Comparison of ENCODE assay signal across 27 cellular contexts in the genomic region with DNA sequence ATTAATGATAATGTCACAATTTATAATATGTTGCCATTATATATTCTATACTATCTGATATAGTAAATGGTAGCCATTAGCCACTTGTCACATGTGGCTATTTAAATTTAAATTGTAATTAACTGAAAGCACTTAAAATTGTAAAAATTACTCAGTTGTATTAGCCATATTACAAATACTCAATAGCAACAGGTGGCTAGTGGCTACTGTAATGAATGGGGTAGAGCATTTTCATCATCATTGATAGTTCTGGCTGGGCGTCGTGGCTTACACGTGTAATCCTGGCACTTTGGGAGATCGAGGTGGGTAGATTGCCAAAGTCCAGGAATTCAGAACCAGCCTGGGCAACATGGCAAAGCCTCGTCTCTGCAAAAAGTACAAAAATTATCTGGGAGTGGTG. TPM values are rescaled to one million over a fixed set of nuclear protein-coding genes. Genes with fewer than 3 reads are reported as not detected.
A peak's percentile ranks its signal among the peaks of the same experiment; 100 is the strongest.
DNase-seq lines count a peak whose midpoint lies in the region; ATAC-seq, FAIRE-seq and TF ChIP-seq lines count a peak whose summit lies in the region.
"Had no signal": no experiment of that assay in that cellular context is flagged by ENCODE, and none has a peak within 500 bp of the region (broad histone marks: within the 10 kb centered on the region; RNA-seq: fewer than 3 reads in every experiment).

No MANE protein-coding gene starts in this region.

- peaks cover 0 to 7% of the 10 kb centered on the region in 2 experiments for H3K36me3 ChIP-seq in endothelial cell of umbilical vein (ENCODE audit: control insufficient read depth in 2 of 2, extremely low read depth in 1 of 2, insufficient read depth in 2 of 2, low read length in 2 of 2)

- no peaks in the 10 kb centered on the region for H3K9me3 Mint-ChIP-seq in stimulated activated naive CD8-positive, alpha-beta T cell treated with anti-CD3 and anti-CD28 coated beads, Interleukin-15, amount 100 ng/mL, for 72 hours
- no peaks in the 10 kb centered on the region for H3K9me3 Mint-ChIP-seq in neural crest cell
- no peaks in the 10 kb centered on the region for H3K9me3 Mint-ChIP-seq in immature natural killer cell
- H3K9me3 Mint-ChIP-seq: CD4-positive, alpha-beta T cell; CD8-positive, alpha-beta memory T cell; GM23338; H9; HFFc6 had no signal

- H3K4me1 ChIP-seq in endothelial cell of umbilical vein (ENCODE audit: control insufficient read depth, extremely low read depth, insufficient read depth, low read length), result no peaks in the 10 kb centered on the region
- H3K4me1 ChIP-seq: A549; BE2C; BLaER1 treated with 17β-estradiol and CSF1 and Interleukin-3, amounts not matched to agents 10 nM and 100 nM had no signal

- peak overlapping the region; percentile 46 to 67 for H3K27ac Mint-ChIP-seq in stimulated activated naive CD8-positive, alpha-beta T cell treated with anti-CD3 and anti-CD28 coated beads, Interleukin-15, amount 100 ng/mL, for 72 hours
- H3K27ac Mint-ChIP-seq in neural crest cell (ENCODE audit: unreplicated experiment) (peak overlapping the region; percentile 62), immature natural killer cell (peak overlapping the region in 1 of 6 donors; percentile 7)
- H3K27ac Mint-ChIP-seq: CD4-positive, alpha-beta T cell; GM23338; HFFc6 had no signal

- BruUV-seq in endothelial cell of umbilical vein (replicated peaks; lab: Mats Ljungman, UMichigan), result no TSS peak

- H3K36me3 Mint-ChIP-seq in neural crest cell (ENCODE audit: low read depth) (peaks cover 11% of the 10 kb centered on the region), immature natural killer cell (peaks cover 17 to 31% (median 28%) of the 10 kb centered on the region in 3 donors)

- H3K27ac ChIP-seq in endothelial cell of umbilical vein (ENCODE audit: insufficient read depth, low read depth, low read length), result no peak overlapping the region
- H3K27ac ChIP-seq: A549; BLaER1 treated with 17β-estradiol and CSF1 and Interleukin-3, amounts not matched to agents 10 nM and 100 nM had no signal

- TF ChIP-seq POLR2A in endothelial cell of umbilical vein (IDR thresholded peaks at IDR 0.05; ENCODE audit: low read depth, low read length), result no peak

- no peaks in the 10 kb centered on the region for H3K27me3 ChIP-seq in endothelial cell of umbilical vein (ENCODE audit: control insufficient read depth in 2 of 2, insufficient read depth in 2 of 2, low read length in 2 of 2)
- H3K27me3 ChIP-seq: BE2C; BLaER1 treated with 17β-estradiol and CSF1 and Interleukin-3, amounts not matched to agents 10 nM and 100 nM had no signal

- H3K9me1 ChIP-seq in endothelial cell of umbilical vein (replicated peaks; ENCODE audit: control insufficient read depth, extremely low read depth, insufficient read depth, low read length), result no peaks in the 10 kb centered on the region

- no peaks in the 10 kb centered on the region for H3K9me3 ChIP-seq in endothelial cell of umbilical vein (replicated peaks; ENCODE audit: control insufficient read depth, insufficient read depth, low read length)
- H3K9me3 ChIP-seq: A549, BE2C had no signal

- H3K27me3 Mint-ChIP-seq in stimulated activated naive CD8-positive, alpha-beta T cell treated with anti-CD3 and anti-CD28 coated beads, Interleukin-15, amount 100 ng/mL, for 72 hours, result no peaks in the 10 kb centered on the region
- H3K27me3 Mint-ChIP-seq in neural crest cell (ENCODE audit: low read depth) (no peaks in the 10 kb centered on the region), immature natural killer cell (ENCODE audit: low read depth in 3 of 3) (no peaks in the 10 kb centered on the region)
- H3K27me3 Mint-ChIP-seq: CD4-positive, alpha-beta T cell; CD8-positive, alpha-beta memory T cell had no signal

- CTCF ChIA-PET in endothelial cell of umbilical vein (lab: Charles Lee), result no interaction called here

- TF ChIP-seq CTCF in endothelial cell of umbilical vein (IDR thresholded peaks at IDR 0.05; ENCODE audit: extremely low read depth in 1 of 2, insufficient read depth in 1 of 2, low read depth in 1 of 2, low read length in 2 of 2) (no peak), neural crest cell (conservative IDR thresholded peaks at IDR 0.05) (no peak)

- peak; percentile 56 for FAIRE-seq in endothelial cell of umbilical vein (lab: Jason Lieb, UNC)
- FAIRE-seq: A549, D721Med, GM12878 had no signal

- H3K4me1 Mint-ChIP-seq in stimulated activated naive CD8-positive, alpha-beta T cell treated with anti-CD3 and anti-CD28 coated beads, Interleukin-15, amount 100 ng/mL, for 72 hours, result peaks cover 23% of the 10 kb centered on the region
- peaks cover 7% of the 10 kb centered on the region for H3K4me1 Mint-ChIP-seq in neural crest cell
- H3K4me1 Mint-ChIP-seq in immature natural killer cell, result peaks cover 35 to 44% of the 10 kb centered on the region in 2 donors

- ATAC-seq in stimulated activated naive CD8-positive, alpha-beta T cell treated with anti-CD3 and anti-CD28 coated beads, Interleukin-15, amount 100 ng/mL, for 72 hours, result no peak
- no peak for ATAC-seq in stimulated activated naive CD8-positive, alpha-beta T cell treated with anti-CD3 and anti-CD28 coated beads, Interleukin-15, Interleukin-2, amounts not matched to agents 100 U/mL and 50 U/mL, for 24 hours
- no peak for ATAC-seq in GM18909 (IDR thresholded peaks at IDR 0.05; ENCODE audit: poor library complexity, unreplicated experiment)
- ATAC-seq: A549, GM12878, GM23338, HCT116 had no signal

- intact Hi-C loops in endothelial cell of umbilical vein (cut with micrococcal nuclease), result no loop called here

- dilution Hi-C loops in endothelial cell of umbilical vein (cut with MboI; ENCODE audit: extremely low pct_ligation_motif_present, low sequenced_read_pairs), result no loop called here

- H4K20me1 ChIP-seq in endothelial cell of umbilical vein (replicated peaks; ENCODE audit: control insufficient read depth, extremely low read depth, insufficient read depth, low read length), result no peaks in the 10 kb centered on the region
- H4K20me1 ChIP-seq: BLaER1 treated with 17β-estradiol and CSF1 and Interleukin-3, amounts not matched to agents 10 nM and 100 nM had no signal

- H3K4me3 Mint-ChIP-seq in stimulated activated naive CD8-positive, alpha-beta T cell treated with anti-CD3 and anti-CD28 coated beads, Interleukin-15, amount 100 ng/mL, for 72 hours, result no peak overlapping the region
- H3K4me3 Mint-ChIP-seq in neural crest cell (no peak overlapping the region), immature natural killer cell (no peak overlapping the region)
- H3K4me3 Mint-ChIP-seq: CD14-positive monocyte; CD4-positive, alpha-beta T cell; CD8-positive, alpha-beta memory T cell; GM23338; H9; HFFc6 had no signal

- H3K4me3 ChIP-seq in endothelial cell of umbilical vein (replicated peaks in 1 of 3; ENCODE audit: insufficient read depth in 1 of 3, low read depth in 1 of 3, low read length in 3 of 3), result no peak overlapping the region
- H3K4me3 ChIP-seq: A549; BLaER1 treated with 17β-estradiol and CSF1 and Interleukin-3, amounts not matched to agents 10 nM and 100 nM; GM12878; GM23338 had no signal

- no peak overlapping the region for H3K9ac ChIP-seq in endothelial cell of umbilical vein (replicated peaks; ENCODE audit: extremely low read depth, insufficient read depth, low read length)
- H3K9ac ChIP-seq: BLaER1 treated with 17β-estradiol and CSF1 and Interleukin-3, amounts not matched to agents 10 nM and 100 nM had no signal

- no peak for DNase-seq in stimulated activated naive CD8-positive, alpha-beta T cell treated with anti-CD3 and anti-CD28 coated beads, Interleukin-15, amount 100 ng/mL, for 72 hours
- DNase-seq in stimulated activated naive CD8-positive, alpha-beta T cell treated with anti-CD3 and anti-CD28 coated beads, Interleukin-15, Interleukin-2, amounts not matched to agents 100 U/mL and 50 U/mL, for 24 hours, result no peak
- DNase-seq in endothelial cell of umbilical vein (ENCODE audit: low read depth, low spot score) (no peak), neural crest cell (ENCODE audit: low read depth, low spot score) (no peak), immature natural killer cell (no peak), epidermal melanocyte (ENCODE audit: insufficient read length, low spot score) (no peak)
- DNase-seq: 8988T; ACHN; AML-193; BE2C; CD4-positive, alpha-beta T cell; CD8-positive, alpha-beta memory T cell; DMS 273 treated with DMSO at 0.1 percent for 48 hours; DMS79; EL; GDM1; H9; HFFc6 had no signal

- H3K4me2 ChIP-seq in endothelial cell of umbilical vein (ENCODE audit: insufficient read depth, low read length), result no peak overlapping the region
- H3K4me2 ChIP-seq: A549; BLaER1 treated with 17β-estradiol and CSF1 and Interleukin-3, amounts not matched to agents 10 nM and 100 nM; GM23338 had no signal

- POLR2A ChIA-PET in endothelial cell of umbilical vein (lab: Charles Lee), result interaction anchor here (0.7 kb wide), 1 partner anchor 59 kb away, joined by 6 read pairs; no protein-coding TSS in a partner anchor

- no peaks in the 10 kb centered on the region for H3K79me2 ChIP-seq in endothelial cell of umbilical vein (ENCODE audit: control insufficient read depth, insufficient read depth, low read length)

- no peak overlapping the region for H2AFZ ChIP-seq in endothelial cell of umbilical vein (ENCODE audit: low read depth, low read length)
- H2AFZ ChIP-seq: GM23338 had no signal

RNA-seq across cellular contexts. Expression of a gene that starts 16.5 kb away (rescaled TPM):
- total RNA-seq in endothelial cell of umbilical vein (4.9 and 5.9 TPM in 2 replicates), neural crest cell (15.7 and 18.3 TPM in 2 replicates)
- polyA plus RNA-seq in endothelial cell of umbilical vein (0.73 and 0.94 TPM in 2 replicates), immature natural killer cell (1 to 10 TPM; 2.9 to 4.3 (median 3.1) TPM)
- 0.61 and 0.68 TPM in 2 replicates for polyA plus RNA-seq in endothelial cell of umbilical vein (2011; cell fraction: cytosol; rRNA removed)
- 4.2 and 4.9 TPM in 2 replicates for polyA plus RNA-seq in endothelial cell of umbilical vein (2011; cell fraction: nucleus; rRNA removed)
- 1.1 and 1.6 TPM in 2 replicates for polyA plus RNA-seq in endothelial cell of umbilical vein (2012)
- 8.8 and 11.0 TPM in 2 replicates for polyA minus RNA-seq in endothelial cell of umbilical vein
- 3.4 TPM for polyA minus RNA-seq in endothelial cell of umbilical vein (2011; cell fraction: cytosol; rRNA and poly(A)+ RNA removed)
- 7.0 and 8.3 TPM in 2 replicates for polyA minus RNA-seq in endothelial cell of umbilical vein (2011; cell fraction: nucleus; rRNA and poly(A)+ RNA removed)

RNA-seq across cellular contexts. Expression of a gene that starts 16.9 kb away (rescaled TPM):
- 302 and 343 TPM in 2 replicates for total RNA-seq in endothelial cell of umbilical vein
- 411 and 492 TPM in 2 replicates for polyA plus RNA-seq in endothelial cell of umbilical vein
- 608 and 704 TPM in 2 replicates for polyA plus RNA-seq in endothelial cell of umbilical vein (2011; cell fraction: cytosol; rRNA removed)
- polyA plus RNA-seq in endothelial cell of umbilical vein (2011; cell fraction: nucleus; rRNA removed), result 1,117 and 1,410 TPM in 2 replicates
- polyA plus RNA-seq in endothelial cell of umbilical vein (2012), result 417 and 489 TPM in 2 replicates
- polyA minus RNA-seq in endothelial cell of umbilical vein, result 259 and 269 TPM in 2 replicates
- 308 TPM for polyA minus RNA-seq in endothelial cell of umbilical vein (2011; cell fraction: cytosol; rRNA and poly(A)+ RNA removed)
- polyA minus RNA-seq in endothelial cell of umbilical vein (2011; cell fraction: nucleus; rRNA and poly(A)+ RNA removed), result 492 and 652 TPM in 2 replicates
- total RNA-seq in neural crest cell, result 479 and 498 TPM in 2 replicates
- 100 to 1,000 TPM in 2 of 3 donors, 10 to 100 TPM in 1; 88.2 to 158 (median 153) TPM for polyA plus RNA-seq in immature natural killer cell

RNA-seq across cellular contexts. Expression of a gene that starts 32.4 kb away (rescaled TPM):
- total RNA-seq in endothelial cell of umbilical vein (0.35 TPM in 1 of 2 replicates, not detected in the other), neural crest cell (0.18 TPM in 1 of 2 replicates, not detected in the other)
- polyA plus RNA-seq in endothelial cell of umbilical vein (0.05 and 0.06 TPM in 2 replicates), immature natural killer cell (under 1 TPM in 1 of 3 donors, not detected in 2; 0.62 TPM)
- polyA plus RNA-seq in endothelial cell of umbilical vein (2011; cell fraction: cytosol; rRNA removed), result 0.13 and 0.17 TPM in 2 replicates
- 0.40 and 0.60 TPM in 2 replicates for polyA plus RNA-seq in endothelial cell of umbilical vein (2011; cell fraction: nucleus; rRNA removed)
- not detected in 2 replicates for polyA plus RNA-seq in endothelial cell of umbilical vein (2012)
- 0.11 TPM in 1 of 2 replicates, not detected in the other for polyA minus RNA-seq in endothelial cell of umbilical vein
- polyA minus RNA-seq in endothelial cell of umbilical vein (2011; cell fraction: cytosol; rRNA and poly(A)+ RNA removed), result not detected
- not detected in 2 replicates for polyA minus RNA-seq in endothelial cell of umbilical vein (2011; cell fraction: nucleus; rRNA and poly(A)+ RNA removed)
- total RNA-seq: CD4-positive, alpha-beta T cell; CD8-positive, alpha-beta memory T cell; GM23338; H4; H9 had no signal
- polyA plus RNA-seq: CD14-positive monocyte; CD8-positive, alpha-beta memory T cell; GM23338 had no signal
